8 cellular contexts compared by ENCODE assay signal in the genomic region with DNA sequence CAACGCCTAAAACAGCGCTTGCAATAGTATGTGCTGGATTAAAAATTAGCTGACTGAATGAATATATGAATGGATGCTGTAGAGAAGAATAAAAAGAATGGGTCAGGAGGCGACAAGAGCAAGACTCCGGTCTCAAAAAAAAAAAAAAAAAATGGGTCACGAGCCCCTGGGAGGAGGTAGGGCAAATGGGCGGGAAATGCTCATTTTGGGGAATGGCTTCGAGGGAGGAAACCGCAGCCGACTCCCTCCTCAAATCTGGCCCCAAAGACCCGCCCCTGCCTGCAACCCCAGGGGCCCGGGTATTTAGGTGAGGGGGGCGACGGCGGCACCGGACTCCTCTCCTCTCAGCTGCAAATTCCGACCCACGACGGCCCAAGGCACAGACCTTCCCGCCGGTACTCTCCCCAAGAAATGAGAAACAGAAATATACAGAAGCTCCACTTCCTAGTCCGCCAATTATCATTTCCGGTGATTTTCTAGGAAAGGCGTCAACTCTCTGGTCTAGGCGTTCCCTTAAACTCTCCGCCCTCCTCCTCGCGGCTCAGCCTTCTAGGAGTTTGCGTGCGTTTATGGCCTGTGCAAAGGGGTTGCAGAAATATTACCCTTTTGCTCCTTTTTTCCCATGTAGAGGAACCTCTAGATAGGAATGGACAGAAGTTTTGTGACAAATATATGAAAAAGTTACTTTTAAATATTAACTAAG. TPM values are rescaled to one million over a fixed set of nuclear protein-coding genes. Genes with fewer than 3 reads are reported as not detected.
DNase-seq lines count a peak whose midpoint lies in the region; ATAC-seq and TF ChIP-seq lines count a peak whose summit lies in the region.

Gene ZNF311, minus strand, starts transcription at position 133 of the 703 bp plus-strand sequence. CDS start 1,361 bp downstream, outside the sequence.

- H3K9me3 Mint-ChIP-seq in activated CD4-positive, alpha-beta T cell treated with anti-CD3 and anti-CD28 coated beads, Interleukin-2, amount 10 ng/mL, durations not matched to agents 7 days and 5 days = peaks cover 17% of the 10 kb centered on the region

- peaks cover 9% of the 10 kb centered on the region for H3K27me3 Mint-ChIP-seq in activated CD4-positive, alpha-beta T cell treated with anti-CD3 and anti-CD28 coated beads, Interleukin-2, amount 10 ng/mL, durations not matched to agents 7 days and 5 days

- peak within 1 kb of the TSS; percentile 32; the same call in 1 of the 2 replicates for H2AFZ ChIP-seq in KMS-11 (ENCODE audit: low read depth)

- peak; percentile 75 for ATAC-seq in esophagus mucosa
- ATAC-seq in GM18517 (IDR thresholded peaks at IDR 0.05; ENCODE audit: unreplicated experiment) = no peak

- H3K4me1 Mint-ChIP-seq in activated CD4-positive, alpha-beta T cell treated with anti-CD3 and anti-CD28 coated beads, Interleukin-2, amount 10 ng/mL, durations not matched to agents 7 days and 5 days = peaks cover 28% of the 10 kb centered on the region

- no peaks in the 10 kb centered on the region for H3K4me1 ChIP-seq in KMS-11 (ENCODE audit: low read depth, poor library complexity, severe bottlenecking)

- peak within 1 kb of the TSS; percentile 15; the same call in 1 of the 2 replicates for H3K4me2 ChIP-seq in KMS-11

- H3K36me3 Mint-ChIP-seq in activated CD4-positive, alpha-beta T cell treated with anti-CD3 and anti-CD28 coated beads, Interleukin-2, amount 10 ng/mL, durations not matched to agents 7 days and 5 days (ENCODE audit: low read depth) = peaks cover 23% of the 10 kb centered on the region

- H3K79me2 ChIP-seq in KMS-11 (ENCODE audit: insufficient read depth, low read depth) = no peaks in the 10 kb centered on the region

- peak within 1 kb of the TSS; percentile 90 for H3K27ac Mint-ChIP-seq in activated CD4-positive, alpha-beta T cell treated with anti-CD3 and anti-CD28 coated beads, Interleukin-2, amount 10 ng/mL, durations not matched to agents 7 days and 5 days

- DNase-seq in C1 segment of cervical spinal cord (lab: John Stamatoyannopoulos, UW) (peak in 8 of 14 donors; percentile 8 to 29 (median 14)), myocyte (ENCODE audit: low read depth) (peak; percentile 67), ureter (ENCODE audit: low spot score) (peak; percentile 65), NCI-H1092 treated with DMSO at 0.1 percent for 48 hours (lab: John Stamatoyannopoulos, UW) (no peak)
- DNase-seq in activated CD4-positive, alpha-beta T cell treated with anti-CD3 and anti-CD28 coated beads, Interleukin-2, amount 10 ng/mL, durations not matched to agents 7 days and 5 days = peak; percentile 62

- H4K20me1 ChIP-seq in KMS-11 (ENCODE audit: insufficient read depth) = no peaks in the 10 kb centered on the region

- H3K4me3 ChIP-seq in KMS-11 (IDR thresholded peaks at IDR 0.05; ENCODE audit: insufficient read depth, low read depth, low read length) = no peak within 1 kb of the TSS

- no peak within 1 kb of the TSS for H3K27ac ChIP-seq in KMS-11

- POLR2A ChIA-PET in activated CD4-positive, alpha-beta T cell treated with anti-CD3 and anti-CD28 coated beads, Interleukin-2, amount 10 ng/mL, durations not matched to agents 7 days and 5 days (lab: Charles Lee) = interaction anchor here (0.6 kb wide), 1 partner anchor 11 kb away, joined by 3 read pairs; no protein-coding TSS in a partner anchor

- no peaks in the 10 kb centered on the region for H3K27me3 ChIP-seq in KMS-11 (ENCODE audit: insufficient read depth, low read depth)

- TF ChIP-seq CTCF in KMS-11 (conservative IDR thresholded peaks at IDR 0.05; ENCODE audit: low read depth, low read length) = no peak

- CTCF ChIA-PET in activated CD4-positive, alpha-beta T cell treated with anti-CD3 and anti-CD28 coated beads, Interleukin-2, amount 10 ng/mL, durations not matched to agents 7 days and 5 days (lab: Charles Lee) = no interaction called here

- H3K9ac ChIP-seq in KMS-11 = peak within 1 kb of the TSS; percentile 28; the same call in 1 of the 2 replicates

- peak within 1 kb of the TSS; percentile 76 for H3K4me3 Mint-ChIP-seq in activated CD4-positive, alpha-beta T cell treated with anti-CD3 and anti-CD28 coated beads, Interleukin-2, amount 10 ng/mL, durations not matched to agents 7 days and 5 days

- H3K36me3 ChIP-seq in KMS-11 (ENCODE audit: insufficient read depth) = no peaks in the 10 kb centered on the region

RNA-seq across cellular contexts. Expression of gene ZNF311, which starts in this region (rescaled TPM):
- total RNA-seq in activated CD4-positive, alpha-beta T cell treated with anti-CD3 and anti-CD28 coated beads, Interleukin-2, amount 10 ng/mL, durations not matched to agents 7 days and 5 days = under 1 TPM; 0.55 to 0.65 TPM
- 1.1 TPM for total RNA-seq in esophagus mucosa
- total RNA-seq in myocyte = 0.32 and 1.5 TPM in 2 replicates
- polyA plus RNA-seq in myocyte (2012) = 0.62 TPM
- total RNA-seq in ureter = 3.2 TPM

Comparison
In these comparisons a context has a peak if more than half of its experiments do, and no peak if none do; other contexts are left out.
1. Peak in DNase-seq in activated CD4-positive, alpha-beta T cell treated with anti-CD3 and anti-CD28 coated beads, Interleukin-2, amount 10 ng/mL, durations not matched to agents 7 days and 5 days; RNA of the gene not detected or under 1 TPM.